Comparison of ENCODE assay signal across 12 cellular contexts in genomic region chr1:52357397-52357796, GRCh38.
"Had no signal": no experiment of that assay in that cellular context is flagged by ENCODE, and none has a peak within 500 bp of the region (broad histone marks: within the 10 kb centered on the region; RNA-seq: fewer than 3 reads in every experiment).

No MANE protein-coding gene starts in this region.

- H3K27me3 ChIP-seq: heart left ventricle, sigmoid colon had no signal

- H3K4me3 Mint-ChIP-seq: naive thymus-derived CD4-positive, alpha-beta T cell had no signal

- H3K9me3 ChIP-seq: heart left ventricle, sigmoid colon had no signal

- H3K4me3 ChIP-seq: coronary artery, heart left ventricle, sigmoid colon, skin epidermis had no signal

- H3K27ac ChIP-seq: coronary artery, heart left ventricle, sigmoid colon, skin epidermis had no signal

- ATAC-seq: heart left ventricle; left colon; naive thymus-derived CD4-positive, alpha-beta T cell had no signal

- H3K27me3 Mint-ChIP-seq: naive thymus-derived CD4-positive, alpha-beta T cell had no signal

- DNase-seq: effector CD4-positive, alpha-beta T cell; foreskin melanocyte; hippocampal formation; left colon; mammary epithelial cell; naive thymus-derived CD4-positive, alpha-beta T cell; sigmoid colon; stimulated activated naive CD4-positive, alpha-beta T cell treated with Interleukin-2 at 50 U/mL for 16 hours; trophoblast cell had no signal

- H3K9me3 Mint-ChIP-seq: naive thymus-derived CD4-positive, alpha-beta T cell had no signal

- H3K4me1 ChIP-seq: sigmoid colon had no signal
